8 cellular contexts compared by ENCODE assay signal in the genomic region with DNA sequence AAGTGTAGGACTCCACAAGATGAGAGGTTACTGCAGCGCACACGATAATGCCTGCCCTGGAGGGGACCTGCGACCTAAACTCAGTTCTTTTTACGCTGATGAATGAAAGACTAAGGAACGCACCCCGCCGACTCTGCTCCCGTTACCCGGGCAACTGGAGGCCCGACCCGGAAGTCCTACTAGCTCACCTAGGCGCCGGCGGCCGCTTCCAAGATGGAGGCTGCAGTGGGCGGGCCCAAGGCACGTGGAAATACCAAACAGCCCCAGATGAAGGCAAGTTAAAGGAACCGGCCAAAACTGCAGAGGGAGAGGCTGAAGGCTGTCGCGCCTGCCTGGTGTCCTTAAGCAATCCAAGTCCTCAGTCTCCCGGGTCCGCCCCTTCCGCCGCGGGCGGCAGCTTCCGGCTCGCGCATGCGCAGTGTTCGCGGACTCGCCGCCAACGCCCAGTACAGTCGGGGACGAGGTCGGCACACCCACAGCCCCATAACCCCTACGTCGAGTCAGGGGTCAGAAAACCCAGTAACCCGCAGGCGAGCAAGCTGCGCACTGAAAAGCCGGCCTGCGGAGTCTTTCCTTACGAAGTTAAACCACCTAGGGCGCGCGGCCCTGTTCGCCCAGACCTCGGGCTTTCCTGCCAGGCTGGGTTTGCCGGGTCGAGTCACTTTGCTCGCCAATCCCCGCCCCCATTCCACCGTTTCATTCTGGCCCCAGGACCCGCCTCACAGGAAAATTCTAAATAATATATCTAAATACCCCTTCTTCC. TPM values are rescaled to one million over a fixed set of nuclear protein-coding genes. Genes with fewer than 3 reads are reported as not detected.
A peak's percentile ranks its signal among the peaks of the same experiment; 100 is the strongest.
DNase-seq lines count a peak whose midpoint lies in the region; ATAC-seq and TF ChIP-seq lines count a peak whose summit lies in the region.

A gene with protein sequence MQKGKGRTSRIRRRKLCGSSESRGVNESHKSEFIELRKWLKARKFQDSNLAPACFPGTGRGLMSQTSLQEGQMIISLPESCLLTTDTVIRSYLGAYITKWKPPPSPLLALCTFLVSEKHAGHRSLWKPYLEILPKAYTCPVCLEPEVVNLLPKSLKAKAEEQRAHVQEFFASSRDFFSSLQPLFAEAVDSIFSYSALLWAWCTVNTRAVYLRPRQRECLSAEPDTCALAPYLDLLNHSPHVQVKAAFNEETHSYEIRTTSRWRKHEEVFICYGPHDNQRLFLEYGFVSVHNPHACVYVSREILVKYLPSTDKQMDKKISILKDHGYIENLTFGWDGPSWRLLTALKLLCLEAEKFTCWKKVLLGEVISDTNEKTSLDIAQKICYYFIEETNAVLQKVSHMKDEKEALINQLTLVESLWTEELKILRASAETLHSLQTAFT (minus strand): TSS at position 368 of the 763 bp plus-strand sequence. CDS start 1,638 bp downstream, outside the sequence.

- peak; percentile 91 for TF ChIP-seq POLR2A in erythroblast (IDR thresholded peaks at IDR 0.05; ENCODE audit: low read length)

- peak within 1 kb of the TSS; percentile 80 for H3K4me2 ChIP-seq in PC-3 (ENCODE audit: low read length)

- no peaks in the 10 kb centered on the region for H3K9me3 ChIP-seq in PC-3 (ENCODE audit: low read length)
- no peaks in the 10 kb centered on the region for H3K9me3 ChIP-seq in mucosa of stomach (ENCODE audit: control insufficient read depth, low read length)

- peak within 1 kb of the TSS; percentile 84 for H3K27ac ChIP-seq in PC-3 (ENCODE audit: low read length)

- no peaks in the 10 kb centered on the region for H3F3A ChIP-seq in PC-3 (ENCODE audit: low read length, unreplicated experiment)

- peaks cover 37% of the 10 kb centered on the region for H3K79me2 ChIP-seq in PC-3 (ENCODE audit: low read length)

- no peaks in the 10 kb centered on the region for H3K9me2 ChIP-seq in PC-3 (replicated peaks; ENCODE audit: low read length)

- no peak for TF ChIP-seq CTCF in PC-3 (conservative IDR thresholded peaks at IDR 0.05; ENCODE audit: low read depth, low read length)

- peak; percentile 86 for DNase-seq in DMS114 treated with DMSO at 0.1 percent for 48 hours (lab: John Stamatoyannopoulos, UW; ENCODE audit: unreplicated experiment)
- peak; percentile 89 for DNase-seq in PC-3
- peak; percentile 93 for DNase-seq in activated T-cell treated with anti-CD3 and anti-CD28 coated beads for 48 hours (ENCODE audit: low read depth)
- peak; percentile 93 to 95 for DNase-seq in erythroblast (lab: John Stamatoyannopoulos, UW)
- peak; percentile 84 to 88 for DNase-seq in stimulated activated CD8-positive, alpha-beta memory T cell treated with anti-CD3 and anti-CD28 coated beads, Interleukin-7, amount 100 ng/mL, for 1 hour (ENCODE audit: low read depth in 2 of 2)

- ATAC-seq in GM21576 (IDR thresholded peaks at IDR 0.05; ENCODE audit: unreplicated experiment) (peak; percentile 81), PC-3 (peak; percentile 89)

- H3K9ac ChIP-seq in PC-3 (ENCODE audit: low read length) (peak within 1 kb of the TSS; percentile 83), mucosa of stomach (ENCODE audit: low read length) (peak within 1 kb of the TSS; percentile 85)

- intact Hi-C loops in PC-3 (cut with micrococcal nuclease), result loop anchor here (1.0 to 10.0 kb wide), 2 partner anchors 52 to 144 kb away; no protein-coding TSS in a partner anchor

- POLR2A ChIA-PET in PC-3 (lab: Charles Lee; ENCODE audit: unreplicated experiment), result interaction anchor here (0.5 to 1.2 kb wide), 10 partner anchors 9 to 1436 kb away, joined by 3 to 11 read pairs (median 4); partner anchors contain the start of genes CBR1 and MORC3

- CTCF ChIA-PET in PC-3 (lab: Charles Lee), result no interaction called here

- H4K20me1 ChIP-seq in PC-3 (ENCODE audit: low read length), result no peaks in the 10 kb centered on the region

- H3K4me1 ChIP-seq in PC-3 (ENCODE audit: insufficient read depth, low read length) (peaks cover 21% of the 10 kb centered on the region), mucosa of stomach (ENCODE audit: control insufficient read depth, insufficient read depth, low read length) (no peaks in the 10 kb centered on the region)

- TF ChIP-seq EP300 in Ishikawa (IDR thresholded peaks at IDR 0.05; ENCODE audit: borderline replicate concordance), result no peak

- peaks cover 28% of the 10 kb centered on the region for H3K36me3 ChIP-seq in PC-3 (ENCODE audit: low read depth, low read length)
- no peaks in the 10 kb centered on the region for H3K36me3 ChIP-seq in mucosa of stomach (ENCODE audit: control insufficient read depth, insufficient read depth, low read length)

- H3K4me3 ChIP-seq in PC-3 (ENCODE audit: low read length) (peak within 1 kb of the TSS; percentile 87), mucosa of stomach (ENCODE audit: low read length) (peak within 1 kb of the TSS; percentile 16)

- TSS peak; percentile 96 for BruUV-seq in PC-3 (replicated peaks; lab: Mats Ljungman, UMichigan)

- H3K27me3 ChIP-seq in PC-3 (ENCODE audit: low read length) (no peaks in the 10 kb centered on the region), mucosa of stomach (ENCODE audit: control insufficient read depth, insufficient read depth, low read length) (no peaks in the 10 kb centered on the region)

- TF ChIP-seq RAD21 in Ishikawa (IDR thresholded peaks at IDR 0.05; ENCODE audit: low read depth), result no peak

- H2AFZ ChIP-seq in PC-3 (ENCODE audit: low read length), result peak within 1 kb of the TSS; percentile 82

TF ChIP-seq in Ishikawa, 13 proteins besides CTCF, POLR2A, EP300 and RAD21:
- peak; percentile 90 for TF ChIP-seq YY1 (IDR thresholded peaks at IDR 0.05; ENCODE audit: low read depth)
- TF ChIP-seq CEBPB (IDR thresholded peaks at IDR 0.05), result peak; percentile 71
- TF ChIP-seq, protein P1, sequence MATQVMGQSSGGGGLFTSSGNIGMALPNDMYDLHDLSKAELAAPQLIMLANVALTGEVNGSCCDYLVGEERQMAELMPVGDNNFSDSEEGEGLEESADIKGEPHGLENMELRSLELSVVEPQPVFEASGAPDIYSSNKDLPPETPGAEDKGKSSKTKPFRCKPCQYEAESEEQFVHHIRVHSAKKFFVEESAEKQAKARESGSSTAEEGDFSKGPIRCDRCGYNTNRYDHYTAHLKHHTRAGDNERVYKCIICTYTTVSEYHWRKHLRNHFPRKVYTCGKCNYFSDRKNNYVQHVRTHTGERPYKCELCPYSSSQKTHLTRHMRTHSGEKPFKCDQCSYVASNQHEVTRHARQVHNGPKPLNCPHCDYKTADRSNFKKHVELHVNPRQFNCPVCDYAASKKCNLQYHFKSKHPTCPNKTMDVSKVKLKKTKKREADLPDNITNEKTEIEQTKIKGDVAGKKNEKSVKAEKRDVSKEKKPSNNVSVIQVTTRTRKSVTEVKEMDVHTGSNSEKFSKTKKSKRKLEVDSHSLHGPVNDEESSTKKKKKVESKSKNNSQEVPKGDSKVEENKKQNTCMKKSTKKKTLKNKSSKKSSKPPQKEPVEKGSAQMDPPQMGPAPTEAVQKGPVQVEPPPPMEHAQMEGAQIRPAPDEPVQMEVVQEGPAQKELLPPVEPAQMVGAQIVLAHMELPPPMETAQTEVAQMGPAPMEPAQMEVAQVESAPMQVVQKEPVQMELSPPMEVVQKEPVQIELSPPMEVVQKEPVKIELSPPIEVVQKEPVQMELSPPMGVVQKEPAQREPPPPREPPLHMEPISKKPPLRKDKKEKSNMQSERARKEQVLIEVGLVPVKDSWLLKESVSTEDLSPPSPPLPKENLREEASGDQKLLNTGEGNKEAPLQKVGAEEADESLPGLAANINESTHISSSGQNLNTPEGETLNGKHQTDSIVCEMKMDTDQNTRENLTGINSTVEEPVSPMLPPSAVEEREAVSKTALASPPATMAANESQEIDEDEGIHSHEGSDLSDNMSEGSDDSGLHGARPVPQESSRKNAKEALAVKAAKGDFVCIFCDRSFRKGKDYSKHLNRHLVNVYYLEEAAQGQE (IDR thresholded peaks at IDR 0.05; ENCODE audit: low read depth), result no peak
- peak; percentile 29; the same call in 1 of the 2 replicates for TF ChIP-seq TEAD4 (IDR thresholded peaks at IDR 0.05)
- 0 out of 2 replicates have a peak, but pooled peaks have one; percentile 16 for TF ChIP-seq NFIC (IDR thresholded peaks at IDR 0.05)
- no peak for TF ChIP-seq ZBTB7A (IDR thresholded peaks at IDR 0.05; ENCODE audit: low read depth)
- TF ChIP-seq CREB1 (IDR thresholded peaks at IDR 0.05; ENCODE audit: low read depth), result no peak; the same call in 1 of the 2 replicates
- no peak for TF ChIP-seq FOXM1 (IDR thresholded peaks at IDR 0.05; ENCODE audit: borderline replicate concordance, low read depth)
- peak; percentile 87 for TF ChIP-seq TAF1 (IDR thresholded peaks at IDR 0.05; ENCODE audit: low read depth)
- TF ChIP-seq, protein P2, sequence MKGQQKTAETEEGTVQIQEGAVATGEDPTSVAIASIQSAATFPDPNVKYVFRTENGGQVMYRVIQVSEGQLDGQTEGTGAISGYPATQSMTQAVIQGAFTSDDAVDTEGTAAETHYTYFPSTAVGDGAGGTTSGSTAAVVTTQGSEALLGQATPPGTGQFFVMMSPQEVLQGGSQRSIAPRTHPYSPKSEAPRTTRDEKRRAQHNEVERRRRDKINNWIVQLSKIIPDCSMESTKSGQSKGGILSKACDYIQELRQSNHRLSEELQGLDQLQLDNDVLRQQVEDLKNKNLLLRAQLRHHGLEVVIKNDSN (IDR thresholded peaks at IDR 0.05), result peak; percentile 45; the same call in 1 of the 2 replicates
- TF ChIP-seq, protein P3, sequence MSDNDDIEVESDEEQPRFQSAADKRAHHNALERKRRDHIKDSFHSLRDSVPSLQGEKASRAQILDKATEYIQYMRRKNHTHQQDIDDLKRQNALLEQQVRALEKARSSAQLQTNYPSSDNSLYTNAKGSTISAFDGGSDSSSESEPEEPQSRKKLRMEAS (IDR thresholded peaks at IDR 0.05), result peak; percentile 92
- TF ChIP-seq EGR1 (IDR thresholded peaks at IDR 0.05), result peak; percentile 42
- peak; percentile 46; the same call in 1 of the 2 replicates for TF ChIP-seq TCF12 (IDR thresholded peaks at IDR 0.05; ENCODE audit: low read depth)

RNA-seq across cellular contexts. Expression of the gene that starts here (rescaled TPM):
- total RNA-seq in PC-3 (2014; rRNA removed), result 12.5 and 17.0 TPM in 2 replicates

Comparison
In these comparisons a context has a peak if more than half of its experiments do, and no peak if none do; other contexts are left out.
1. Peak in every context shown above with its lines: DNase-seq, ATAC-seq, H3K4me3 ChIP-seq and H3K27ac ChIP-seq.